1 cellular context compared by ENCODE assay signal in genomic region chr1:203131548-203132200, GRCh38.
TF ChIP-seq lines count a peak whose summit lies in the region.

No MANE protein-coding gene starts in this region.

TF ChIP-seq in SK-N-SH treated with all-trans-retinoic acid at 6 μM for 48 hours, 23 proteins besides CTCF, POLR2A, EP300 and RAD21:
- no peak for TF ChIP-seq POU6F1 (CRISPR knock-in tag; IDR thresholded peaks at IDR 0.05; ENCODE audit: borderline replicate concordance, low read depth)
- no peak for TF ChIP-seq RARB (CRISPR knock-in tag; IDR thresholded peaks at IDR 0.05)
- no peak for TF ChIP-seq CSRNP3 (CRISPR knock-in tag; IDR thresholded peaks at IDR 0.05)
- no peak for TF ChIP-seq ARNTL (CRISPR knock-in tag; IDR thresholded peaks at IDR 0.05; ENCODE audit: borderline replicate concordance, low read depth)
- no peak for TF ChIP-seq PPARA (CRISPR knock-in tag; IDR thresholded peaks at IDR 0.05; ENCODE audit: borderline replicate concordance)
